27 cellular contexts compared by ENCODE assay signal in the genomic region with DNA sequence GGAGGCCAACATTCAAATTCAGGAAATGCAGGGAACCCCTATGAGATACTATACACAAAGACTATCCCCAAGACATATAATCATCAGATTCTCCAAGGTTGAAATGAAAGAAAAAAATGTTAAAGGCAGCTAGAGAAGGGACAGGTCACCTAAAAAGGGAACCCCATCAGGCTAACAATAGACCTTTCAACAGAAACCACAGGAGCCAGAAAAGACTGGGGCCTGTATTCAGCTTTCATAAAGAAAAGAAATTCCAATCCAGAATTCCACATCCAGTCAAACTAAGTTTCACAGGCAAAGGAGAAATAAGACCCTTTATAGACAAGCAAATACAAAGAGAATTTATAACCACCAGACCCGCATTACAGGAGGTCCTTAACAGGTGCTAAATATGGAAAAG.
"Had no signal": no experiment of that assay in that cellular context is flagged by ENCODE, and none has a peak within 500 bp of the region (broad histone marks: within the 10 kb centered on the region; RNA-seq: fewer than 3 reads in every experiment).

No MANE protein-coding gene starts in this region.

- H3K4me1 ChIP-seq: esophagus muscularis mucosa, foreskin keratinocyte, gastroesophageal sphincter, heart left ventricle, psoas muscle, sigmoid colon, stomach, testis, tibial artery had no signal

- H3K36me3 ChIP-seq: esophagus muscularis mucosa, gastroesophageal sphincter, heart left ventricle, ovary, sigmoid colon, stomach, tibial artery had no signal

- H3K9me3 Mint-ChIP-seq: type B pancreatic cell had no signal

- H3K4me1 Mint-ChIP-seq: memory B cell; natural killer cell; stimulated activated effector memory CD8-positive, alpha-beta T cell treated with anti-CD3 and anti-CD28 coated beads, Interleukin-12 subunit alpha, Interleukin-12 subunit beta, amount 100 ng/mL, for 72 hours had no signal

- H3K4me3 Mint-ChIP-seq: memory B cell; natural killer cell; stimulated activated effector memory CD8-positive, alpha-beta T cell treated with anti-CD3 and anti-CD28 coated beads, Interleukin-12 subunit alpha, Interleukin-12 subunit beta, amount 100 ng/mL, for 72 hours; type B pancreatic cell had no signal

- H3K4me2 ChIP-seq: hepatocyte had no signal

- H3K4me3 ChIP-seq: esophagus muscularis mucosa, gastroesophageal sphincter, heart left ventricle, hepatocyte, lung, ovary, psoas muscle, sigmoid colon, stomach, testis, tibial artery had no signal

- H3K27me3 ChIP-seq: esophagus muscularis mucosa, foreskin keratinocyte, gastroesophageal sphincter, heart left ventricle, hepatocyte, ovary, sigmoid colon, stomach, testis, tibial artery had no signal

- H2AFZ ChIP-seq: hepatocyte had no signal

- H3K9me3 ChIP-seq: esophagus muscularis mucosa, gastroesophageal sphincter, heart left ventricle, ovary, psoas muscle, sigmoid colon, testis, tibial artery had no signal

- DNase-seq: cortex of kidney; effector CD4-positive, alpha-beta T cell; foreskin keratinocyte; heart left ventricle; kidney; natural killer cell; occipital lobe; ovary; posterior cingulate gyrus; psoas muscle; right cardiac atrium; sigmoid colon; stimulated activated CD4-positive, alpha-beta T cell treated with anti-CD3 and anti-CD28 coated beads, Interleukin-2, amount 100 ng/mL, for 24 hours; stimulated activated CD4-positive, alpha-beta T cell treated with anti-CD3 and anti-CD28 coated beads, Interleukin-4, amount 100 ng/mL, for 24 hours; stimulated activated naive CD4-positive, alpha-beta T cell treated with Interleukin-2 at 50 U/mL for 16 hours; stomach; testis; tibial artery had no signal

- H3K27me3 Mint-ChIP-seq: memory B cell, type B pancreatic cell had no signal

- H3K36me3 Mint-ChIP-seq: memory B cell; stimulated activated effector memory CD8-positive, alpha-beta T cell treated with anti-CD3 and anti-CD28 coated beads, Interleukin-12 subunit alpha, Interleukin-12 subunit beta, amount 100 ng/mL, for 72 hours; type B pancreatic cell had no signal

- H3K79me2 ChIP-seq: hepatocyte had no signal

- H3K27ac ChIP-seq: esophagus muscularis mucosa, foreskin keratinocyte, gastroesophageal sphincter, heart left ventricle, hepatocyte, ovary, psoas muscle, sigmoid colon, stomach, testis, tibial artery had no signal

- ATAC-seq: foreskin keratinocyte; gastroesophageal sphincter; heart left ventricle; left lobe of liver; natural killer cell; psoas muscle; right cardiac atrium; stimulated activated effector memory CD8-positive, alpha-beta T cell treated with anti-CD3 and anti-CD28 coated beads, Interleukin-12 subunit alpha, Interleukin-12 subunit beta, amount 100 ng/mL, for 72 hours had no signal

- FAIRE-seq: endothelial cell of umbilical vein, kidney had no signal

- H3K27ac Mint-ChIP-seq: memory B cell; natural killer cell; stimulated activated effector memory CD8-positive, alpha-beta T cell treated with anti-CD3 and anti-CD28 coated beads, Interleukin-12 subunit alpha, Interleukin-12 subunit beta, amount 100 ng/mL, for 72 hours; type B pancreatic cell had no signal
